In genomic region chr2:48607307-48608014, GRCh38 we compare ENCODE assay signal across 16 cellular contexts. TPM values are rescaled to one million over a fixed set of nuclear protein-coding genes. Genes with fewer than 3 reads are reported as not detected.
DNase-seq lines count a peak whose midpoint lies in the region; ATAC-seq, FAIRE-seq and TF ChIP-seq lines count a peak whose summit lies in the region.
"Had no signal": no experiment of that assay in that cellular context is flagged by ENCODE, and none has a peak within 500 bp of the region (broad histone marks: within the 10 kb centered on the region; RNA-seq: fewer than 3 reads in every experiment).

No MANE protein-coding gene starts in this region.

- POLR2A ChIA-PET in K562 (lab: Yijun Ruan, JAX), result no interaction called here

- H2AFZ ChIP-seq in K562 (ENCODE audit: low read depth, low read length), result peak overlapping the region; percentile 87

- no peaks in the 10 kb centered on the region for H3K9me3 Mint-ChIP-seq in activated naive CD8-positive, alpha-beta T cell treated with anti-CD3 and anti-CD28 coated beads for 36 hours
- H3K9me3 Mint-ChIP-seq: activated CD4-positive, alpha-beta T cell treated with anti-CD3 and anti-CD28 coated beads, Interleukin-2, amount 10 ng/mL, durations not matched to agents 7 days and 5 days had no signal

- no peaks in the 10 kb centered on the region for H3K4me1 Mint-ChIP-seq in activated naive CD8-positive, alpha-beta T cell treated with anti-CD3 and anti-CD28 coated beads for 36 hours
- H3K4me1 Mint-ChIP-seq: activated CD4-positive, alpha-beta T cell treated with anti-CD3 and anti-CD28 coated beads, Interleukin-2, amount 10 ng/mL, durations not matched to agents 7 days and 5 days; brain had no signal

- FAIRE-seq in K562 (lab: Jason Lieb, UNC), result peak; percentile 75
- FAIRE-seq: small intestine had no signal

- peaks cover 7% of the 10 kb centered on the region for H3K9me3 ChIP-seq in K562 (replicated peaks; ENCODE audit: control insufficient read depth, insufficient read depth, low read depth, low read length)
- H3K9me3 ChIP-seq: HAP-1, neutrophil had no signal

- H3K36me3 ChIP-seq in K562 (ENCODE audit: control insufficient read depth, insufficient read depth, low read length), result no peaks in the 10 kb centered on the region; the same call in 1 of the 3 replicates
- H3K36me3 ChIP-seq: HAP-1, neutrophil had no signal

- peak; percentile 45; the same call in 1 of the 2 replicates for TF ChIP-seq EP300 in K562 (IDR thresholded peaks at IDR 0.05; ENCODE audit: low read length)

- TF ChIP-seq CTCF in K562 (IDR thresholded peaks at IDR 0.05 in 2 of 3, conservative IDR thresholded peaks at IDR 0.05 in 1 of 3; ENCODE audit: insufficient read depth in 2 of 3, low read depth in 1 of 3, low read length in 3 of 3) (no peak), GM20000 (IDR thresholded peaks at IDR 0.05; ENCODE audit: extremely low read depth, missing control alignments) (no peak)

- no peak overlapping the region for H3K27ac Mint-ChIP-seq in activated naive CD8-positive, alpha-beta T cell treated with anti-CD3 and anti-CD28 coated beads for 36 hours
- H3K27ac Mint-ChIP-seq: activated CD4-positive, alpha-beta T cell treated with anti-CD3 and anti-CD28 coated beads, Interleukin-2, amount 10 ng/mL, durations not matched to agents 7 days and 5 days; brain had no signal

- peaks cover 16 to 28% of the 10 kb centered on the region in 2 experiments for H3K4me1 ChIP-seq in K562 (replicated peaks in 1 of 2; ENCODE audit: control insufficient read depth in 2 of 2, insufficient read depth in 2 of 2, low read length in 2 of 2)
- H3K4me1 ChIP-seq: HAP-1 had no signal

- H3K9me1 ChIP-seq in K562 (ENCODE audit: control insufficient read depth, insufficient read depth, low read length), result no peaks in the 10 kb centered on the region

- ATAC-seq in K562 (peak; percentile 69), HG02852 (IDR thresholded peaks at IDR 0.05; ENCODE audit: unreplicated experiment) (no peak)

- no peaks in the 10 kb centered on the region for H3K36me3 Mint-ChIP-seq in activated naive CD8-positive, alpha-beta T cell treated with anti-CD3 and anti-CD28 coated beads for 36 hours
- H3K36me3 Mint-ChIP-seq: brain had no signal

- peak overlapping the region; percentile 49; the same call in 2 of the 3 replicates for H3K27ac ChIP-seq in K562 (ENCODE audit: extremely low read depth, low read depth, low read length)
- H3K27ac ChIP-seq: neutrophil had no signal

- WGBS in K562 (ENCODE audit: insufficient coverage, low coverage, missing lambda C conversion rate), result 5% methylated on average over 10 of the region's 10 CpGs

- H3K4me3 ChIP-seq in K562, result no peak overlapping the region
- H3K4me3 ChIP-seq: HAP-1 had no signal

- no peaks in the 10 kb centered on the region for H3K79me2 ChIP-seq in K562 (ENCODE audit: control insufficient read depth, insufficient read depth, low read length)

- no peak for TF ChIP-seq RAD21 in K562 (CRISPR knock-in tag; conservative IDR thresholded peaks at IDR 0.05 in 1 of 2, IDR thresholded peaks at IDR 0.05 in 1 of 2)

- no peaks in the 10 kb centered on the region for H3K27me3 Mint-ChIP-seq in activated naive CD8-positive, alpha-beta T cell treated with anti-CD3 and anti-CD28 coated beads for 36 hours
- H3K27me3 Mint-ChIP-seq: brain had no signal

- CTCF ChIA-PET in K562 (lab: Yijun Ruan, JAX; ENCODE audit: low intra/inter-chr PET ratio), result no interaction called here

- no peaks in the 10 kb centered on the region for H3K27me3 ChIP-seq in K562 (ENCODE audit: control insufficient read depth in 2 of 2, insufficient read depth in 2 of 2, low read length in 2 of 2)
- H3K27me3 ChIP-seq: neutrophil had no signal

- H3K9ac ChIP-seq in K562 (ENCODE audit: insufficient read depth in 1 of 2, low read depth in 2 of 2, low read length in 2 of 2), result peak overlapping the region in 1 of 2 experiments; percentile 34; a peak in 2 of 4 replicates

- H3K4me3 Mint-ChIP-seq in activated naive CD8-positive, alpha-beta T cell treated with anti-CD3 and anti-CD28 coated beads for 36 hours, result no peak overlapping the region
- H3K4me3 Mint-ChIP-seq: activated CD4-positive, alpha-beta T cell treated with anti-CD3 and anti-CD28 coated beads, Interleukin-2, amount 10 ng/mL, durations not matched to agents 7 days and 5 days; brain had no signal

- H4K20me1 ChIP-seq in K562 (replicated peaks; ENCODE audit: control insufficient read depth, insufficient read depth, low read length), result no peaks in the 10 kb centered on the region

- intact Hi-C loops in K562 (cut with micrococcal nuclease), result loop anchor here (10.0 kb wide), 1 partner anchor 217 kb away; no protein-coding TSS in a partner anchor

- no peak for TF ChIP-seq POLR2A in K562 (conservative IDR thresholded peaks at IDR 0.05)

- H3K4me2 ChIP-seq in K562 (ENCODE audit: insufficient read depth, low read length), result peak overlapping the region; percentile 52

- DNase-seq in GF-D8 (lab: John Stamatoyannopoulos, UW) (peak; percentile 21), NCI-H226 (peak; percentile 32), K562 (ENCODE audit: extremely low read depth in 1 of 4, low spot score in 3 of 4) (peak; percentile 16 to 80 (median 31)), kidney glomerular epithelial cell (lab: John Stamatoyannopoulos, UW) (peak; percentile 21), GM20000 (ENCODE audit: low spot score) (no peak), cerebellum (ENCODE audit: low spot score) (no peak)
- DNase-seq in activated naive CD8-positive, alpha-beta T cell treated with anti-CD3 and anti-CD28 coated beads for 36 hours, result no peak
- DNase-seq: activated CD4-positive, alpha-beta T cell treated with anti-CD3 and anti-CD28 coated beads, Interleukin-2, amount 10 ng/mL, durations not matched to agents 7 days and 5 days; activated T-cell treated with anti-CD3 and anti-CD28 coated beads, Interleukin-2, amount 50 U/mL, for 48 hours; small intestine; SW 1271 had no signal

- in situ Hi-C loops in K562 (cut with MboI), result loop anchor here (25.0 kb wide), 1 partner anchor 1880 kb away; no protein-coding TSS in a partner anchor

- no TSS peak for BruUV-seq in K562 (replicated peaks; lab: Mats Ljungman, UMichigan)

TF ChIP-seq in K562, 482 proteins besides CTCF, POLR2A, EP300 and RAD21 (continues in another document):
- TF ChIP-seq ZNF785 (CRISPR knock-in tag; IDR thresholded peaks at IDR 0.05) (no peak), ZC3H8 (IDR thresholded peaks at IDR 0.05) (no peak), NFE2 (IDR thresholded peaks at IDR 0.05; ENCODE audit: low read depth) (no peak), ZNF146 (CRISPR knock-in tag; IDR thresholded peaks at IDR 0.05; ENCODE audit: unreplicated experiment) (no peak), THRA (IDR thresholded peaks at IDR 0.05) (no peak), TBL1XR1 (IDR thresholded peaks at IDR 0.05; ENCODE audit: low read length in 2 of 2) (no peak), PRPF4 (IDR thresholded peaks at IDR 0.05; ENCODE audit: insufficient read depth, low read depth, low read length, poor library complexity, severe bottlenecking) (no peak), XRCC4 (IDR thresholded peaks at IDR 0.05; ENCODE audit: extremely low read depth, insufficient read depth, insufficient read length) (no peak), STAT5B (CRISPR knock-in tag; IDR thresholded peaks at IDR 0.05) (no peak), ZNF140 (CRISPR knock-in tag; IDR thresholded peaks at IDR 0.05) (no peak), OTX1 (CRISPR knock-in tag; IDR thresholded peaks at IDR 0.05) (no peak), ZFP30 (CRISPR knock-in tag; IDR thresholded peaks at IDR 0.05; ENCODE audit: borderline replicate concordance) (no peak), RBBP5 (IDR thresholded peaks at IDR 0.05; ENCODE audit: borderline replicate concordance, insufficient read depth, low read length, poor library complexity, severe bottlenecking) (no peak), ZNF3 (CRISPR knock-in tag; IDR thresholded peaks at IDR 0.05) (no peak), U2AF2 (optimal IDR thresholded peaks at IDR 0.05; ENCODE audit: low read depth, low read length) (no peak)

RNA-seq across cellular contexts. Expression of gene GTF2A1L, which starts 10.2 kb away (rescaled TPM):
- total RNA-seq in K562 (2011; cell fraction: chromatin; rRNA removed; ENCODE audit: low replicate concordance), result not detected in 2 replicates
- total RNA-seq in K562 (2011; cell fraction: nucleolus; rRNA removed), result not detected in 2 replicates
- not detected in 2 replicates for total RNA-seq in K562 (2011; cell fraction: nucleoplasm; rRNA removed)
- total RNA-seq in K562 (2014; rRNA removed) (not detected in 2 replicates), K562 (2014; rRNA removed; fragmentation: Illumina TruSeq; extraction: Trizol) (not detected in 2 replicates), K562 (2015; rRNA removed; fragmentation: Illumina TruSeq; extraction: Trizol) (0.18 TPM in 1 of 2 replicates, not detected in the other), K562 (2021) (not detected in 2 replicates), cerebellum (2.8 TPM)
- polyA plus RNA-seq in K562 (2011; rRNA removed) (not detected in 2 replicates), K562 (2014; fragmentation: Illumina TruSeq; extraction: Trizol) (not detected in 2 replicates), K562 (2014; fragmentation: Nextera tagmentation; extraction: Ambion mirVana) (under 1 TPM; 0.06 to 0.35 TPM), K562 (2014; rRNA removed) (0.05 TPM in 1 of 2 replicates, not detected in the other)
- 0.06 TPM in 1 of 2 replicates, not detected in the other for polyA plus RNA-seq in K562 (2011; cell fraction: cytosol; rRNA removed)
- not detected in 2 replicates for polyA plus RNA-seq in K562 (2011; cell fraction: nucleus; rRNA removed)
- 0.14 TPM in 1 of 2 replicates, not detected in the other for polyA plus RNA-seq in K562 (2012)
- polyA minus RNA-seq in K562 (2011; rRNA and poly(A)+ RNA removed), result not detected in 2 replicates
- polyA minus RNA-seq in K562 (2011; cell fraction: cytosol; rRNA and poly(A)+ RNA removed), result not detected in 2 replicates
- not detected in 2 replicates for polyA minus RNA-seq in K562 (2011; cell fraction: nucleus; rRNA and poly(A)+ RNA removed)
- total RNA-seq in activated naive CD8-positive, alpha-beta T cell treated with anti-CD3 and anti-CD28 coated beads for 36 hours, result not detected
- total RNA-seq: activated CD4-positive, alpha-beta T cell treated with anti-CD3 and anti-CD28 coated beads, Interleukin-2, amount 10 ng/mL, durations not matched to agents 7 days and 5 days had no signal
- polyA plus RNA-seq: BJ had no signal

Comparison
In these comparisons a context has a peak if more than half of its experiments do, and no peak if none do; other contexts are left out.
1. DNase-seq: peak in GF-D8 (single experiment), NCI-H226 (single experiment), K562 (4 of 4) and kidney glomerular epithelial cell (single experiment); none in GM20000 (single experiment), activated naive CD8-positive, alpha-beta T cell treated with anti-CD3 and anti-CD28 coated beads for 36 hours (single experiment) and cerebellum (single experiment).